Comparison of ENCODE assay signal across 9 cellular contexts in the genomic region with DNA sequence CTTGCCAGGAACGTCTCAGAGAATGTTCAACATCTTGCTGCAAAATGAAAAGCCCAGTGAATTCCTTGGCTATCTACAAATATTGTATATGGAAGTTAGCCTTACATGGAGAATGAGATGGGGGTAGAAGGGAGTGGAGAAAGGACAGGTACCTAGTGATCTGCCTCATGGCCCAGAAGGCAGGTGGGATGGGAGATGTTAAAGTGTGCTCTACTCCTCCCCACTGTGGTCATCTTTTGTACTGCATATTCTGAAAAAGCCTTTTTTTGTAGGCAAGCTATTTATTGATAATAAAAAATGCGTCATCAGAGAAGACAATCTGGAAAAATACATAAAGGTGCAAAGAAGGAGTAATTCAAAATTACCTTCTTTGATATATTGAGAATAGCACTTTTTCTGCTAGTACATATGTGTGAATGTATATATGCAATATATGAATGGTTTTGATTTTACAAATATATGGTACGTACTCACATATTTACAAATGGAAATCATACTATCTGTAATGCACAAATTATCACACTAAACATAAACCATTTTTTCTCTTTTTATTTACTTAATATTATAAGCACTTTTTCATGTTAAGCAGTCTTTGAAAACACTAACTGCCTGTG. TPM values are rescaled to one million over a fixed set of nuclear protein-coding genes. Genes with fewer than 3 reads are reported as not detected.
A peak's percentile ranks its signal among the peaks of the same experiment; 100 is the strongest.
DNase-seq lines count a peak whose midpoint lies in the region; ATAC-seq, FAIRE-seq and TF ChIP-seq lines count a peak whose summit lies in the region.
"Had no signal": no experiment of that assay in that cellular context is flagged by ENCODE, and none has a peak within 500 bp of the region (broad histone marks: within the 10 kb centered on the region; RNA-seq: fewer than 3 reads in every experiment).

No MANE protein-coding gene starts in this region.

- FAIRE-seq in bronchial epithelial cell (lab: Jason Lieb, UNC), result no peak

- no peaks in the 10 kb centered on the region for H3K9me3 ChIP-seq in mucosa of descending colon

- no peak overlapping the region for H3K4me3 ChIP-seq in bronchial epithelial cell (ENCODE audit: low read depth, low read length)
- no peak overlapping the region for H3K4me3 ChIP-seq in mucosa of descending colon

- TF ChIP-seq CTCF in bronchial epithelial cell (IDR thresholded peaks at IDR 0.05; ENCODE audit: insufficient read depth, low read length, severe bottlenecking), result peak; percentile 58
- peak; percentile 14 for TF ChIP-seq CTCF in mucosa of descending colon (IDR thresholded peaks at IDR 0.05)

- no peaks in the 10 kb centered on the region for H3K27me3 ChIP-seq in bronchial epithelial cell (ENCODE audit: control insufficient read depth, insufficient read depth, low read length)

- no peak overlapping the region for H3K27ac Mint-ChIP-seq in immature natural killer cell

- peak; percentile 49 for ATAC-seq in GM21529 (IDR thresholded peaks at IDR 0.05; ENCODE audit: unreplicated experiment)
- peak; percentile 63 for ATAC-seq in mucosa of descending colon

- no peaks in the 10 kb centered on the region for H3K9me3 Mint-ChIP-seq in immature natural killer cell

- no peaks in the 10 kb centered on the region for H3K36me3 Mint-ChIP-seq in immature natural killer cell

- intact Hi-C loops in mucosa of descending colon (cut with DNase I, micrococcal nuclease), result loop anchor here (5.0 to 10.0 kb wide), 2 partner anchors 96 to 99 kb away; no protein-coding TSS in a partner anchor

- H3K36me3 ChIP-seq in bronchial epithelial cell (ENCODE audit: control insufficient read depth, insufficient read depth, low read length) (no peaks in the 10 kb centered on the region), mucosa of descending colon (ENCODE audit: low read depth) (no peaks in the 10 kb centered on the region)

- H3K4me1 ChIP-seq in mucosa of descending colon (ENCODE audit: low read depth), result peaks cover 3% of the 10 kb centered on the region

- H3K27me3 Mint-ChIP-seq in immature natural killer cell (ENCODE audit: low read depth in 3 of 3), result peaks cover 0 to 4% (median 2%) of the 10 kb centered on the region in 3 donors

- no peak overlapping the region for H3K4me3 Mint-ChIP-seq in immature natural killer cell

- no peaks in the 10 kb centered on the region for H3K4me1 Mint-ChIP-seq in immature natural killer cell

- DNase-seq in DMS53 (lab: John Stamatoyannopoulos, UW) (peak; percentile 90), NCI-H2029 treated with DMSO at 0.1 percent for 48 hours (lab: John Stamatoyannopoulos, UW) (peak; percentile 85), bronchial epithelial cell (ENCODE audit: low read depth) (peak; percentile 52), mucosa of descending colon (peak in 1 of 3 donors; percentile 38), COLO829 (ENCODE audit: low spot score) (no peak), immature natural killer cell (no peak), HK-2 (ENCODE audit: unreplicated experiment) (no peak)

RNA-seq across cellular contexts. Expression of a gene that starts 19.1 kb away (rescaled TPM):
- not detected in 2 replicates for total RNA-seq in bronchial epithelial cell
- 1 to 10 TPM in 2 of 3 donors, under 1 TPM in 1; 0.73 to 3.0 (median 2.4) TPM for total RNA-seq in mucosa of descending colon
- not detected for polyA plus RNA-seq in immature natural killer cell
- total RNA-seq: T-helper 1 cell treated with Interleukin-12 subunit alpha and Interleukin-12 subunit beta and Interleukin-4 antibody, amounts not matched to agents 30 ng/mL and 1 ng/mL, for 36 hours had no signal

Comparison
In these comparisons a context has a peak if more than half of its experiments do, and no peak if none do; other contexts are left out.
1. DNase-seq: peak in DMS53 (single experiment), NCI-H2029 treated with DMSO at 0.1 percent for 48 hours (single experiment) and bronchial epithelial cell (single experiment); none in COLO829 (single experiment), immature natural killer cell (0 of 3) and HK-2 (single experiment).